ENCODE assay signal across 9 cellular contexts in the genomic region with DNA sequence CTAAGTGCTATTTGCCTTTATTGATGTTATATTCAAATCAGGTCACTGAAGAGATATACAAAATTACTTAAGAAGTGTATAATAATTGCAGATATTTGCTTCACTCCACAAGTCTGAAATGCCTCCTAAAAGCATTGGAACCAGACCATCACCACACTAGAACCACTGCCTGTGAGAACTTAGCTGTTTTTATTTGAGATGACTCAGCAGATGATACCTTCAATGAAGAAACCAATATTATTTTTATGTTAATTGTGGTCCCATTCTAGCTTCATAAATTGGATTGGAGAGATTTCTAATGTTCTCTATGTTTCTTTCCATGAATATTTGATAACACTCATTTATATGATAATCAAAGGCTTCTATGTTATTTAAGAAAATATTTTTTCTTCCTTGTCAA.
"Had no signal": no experiment of that assay in that cellular context is flagged by ENCODE, and none has a peak within 500 bp of the region (broad histone marks: within the 10 kb centered on the region; RNA-seq: fewer than 3 reads in every experiment).

No MANE protein-coding gene starts in this region.

- H2AFZ ChIP-seq: GM23248 had no signal

- H3K36me3 ChIP-seq: HAP-1 had no signal

- H3K4me3 Mint-ChIP-seq: HFFc6, IgD-negative memory B cell had no signal

- ATAC-seq: HCT116, HepG2 had no signal

- FAIRE-seq: HepG2 had no signal

- H3K27ac Mint-ChIP-seq: HFFc6, IgD-negative memory B cell had no signal

- DNase-seq: GM23248, GOT3, H7, HFFc6 had no signal

- H3K36me3 Mint-ChIP-seq: IgD-negative memory B cell had no signal

- H3K27ac ChIP-seq: GM23248, HL-60 had no signal

- H3K27me3 Mint-ChIP-seq: IgD-negative memory B cell had no signal

- H3K4me1 Mint-ChIP-seq: IgD-negative memory B cell had no signal

- H3K9me3 Mint-ChIP-seq: HFFc6 had no signal

- H3K4me1 ChIP-seq: HAP-1 had no signal

- H3K4me3 ChIP-seq: GM23248, HAP-1 had no signal

- H3K9me3 ChIP-seq: HAP-1 had no signal
